In genomic region chr7:26551740-26552139, GRCh38 we compare ENCODE assay signal across 23 cellular contexts.
"Had no signal": no experiment of that assay in that cellular context is flagged by ENCODE, and none has a peak within 500 bp of the region (broad histone marks: within the 10 kb centered on the region; RNA-seq: fewer than 3 reads in every experiment).

No MANE protein-coding gene starts in this region.

- H2AFZ ChIP-seq: hepatocyte had no signal

- DNase-seq: islet precursor cell; left ventricle myocardium inferior; mesendoderm; naive B cell; natural killer cell; nephron progenitor cell; ovary; stimulated activated CD4-positive, alpha-beta T cell treated with anti-CD3 and anti-CD28 coated beads, Interleukin-12 subunit alpha, Interleukin-12 subunit beta, amount 100 ng/mL, for 4 hours; stimulated activated CD4-positive, alpha-beta T cell treated with anti-CD3 and anti-CD28 coated beads, Interleukin-15, amount 100 ng/mL, for 24 hours; stimulated activated CD4-positive, alpha-beta T cell treated with anti-CD3 and anti-CD28 coated beads, Interleukin-2, amount 100 ng/mL, for 24 hours; stimulated activated CD4-positive, alpha-beta T cell treated with anti-CD3 and anti-CD28 coated beads, Interleukin-4, amount 100 ng/mL, for 1 hour; stimulated activated naive CD4-positive, alpha-beta T cell; tibial artery; trophoblast cell; upper lobe of right lung had no signal

- H3K4me2 ChIP-seq: hepatocyte had no signal

- H3K27me3 ChIP-seq: ovary, right atrium auricular region had no signal

- H3K27ac ChIP-seq: hepatocyte, left ventricle myocardium inferior, ovary, right atrium auricular region, skin epidermis, suprapubic skin, thoracic aorta, tibial artery, upper lobe of right lung had no signal

- H3K4me3 ChIP-seq: hepatocyte, left ventricle myocardium inferior, lung, ovary, right atrium auricular region, skin epidermis, suprapubic skin, thoracic aorta, tibial artery, upper lobe of right lung had no signal

- H3K79me2 ChIP-seq: hepatocyte had no signal

- H3K4me1 ChIP-seq: left ventricle myocardium inferior, suprapubic skin, tibial artery had no signal

- ATAC-seq: natural killer cell; sciatic nerve; stimulated activated effector memory CD8-positive, alpha-beta T cell treated with anti-CD3 and anti-CD28 coated beads, Interleukin-12 subunit alpha, Interleukin-12 subunit beta, amount 100 ng/mL, for 72 hours; upper lobe of right lung had no signal

- H3K36me3 ChIP-seq: left ventricle myocardium inferior, ovary, right atrium auricular region, suprapubic skin, thoracic aorta, tibial artery, upper lobe of right lung had no signal

- H3K9me3 ChIP-seq: right atrium auricular region, suprapubic skin, thoracic aorta, tibial artery, upper lobe of right lung had no signal
